19 cellular contexts compared by ENCODE assay signal in genomic region chr17:44349553-44350070, GRCh38. TPM values are rescaled to one million over a fixed set of nuclear protein-coding genes. Genes with fewer than 3 reads are reported as not detected.
"Had no signal": no experiment of that assay in that cellular context is flagged by ENCODE, and none has a peak within 500 bp of the region (broad histone marks: within the 10 kb centered on the region; RNA-seq: fewer than 3 reads in every experiment).

No MANE protein-coding gene starts in this region.

- H3K9me3 Mint-ChIP-seq: activated CD4-positive, alpha-beta memory T cell treated with anti-CD3 and anti-CD28 coated beads, Interleukin-2, amount 10 ng/mL, durations not matched to agents 7 days and 5 days; effector memory CD8-positive, alpha-beta T cell; nephron progenitor cell; stimulated activated naive CD8-positive, alpha-beta T cell treated with anti-CD3 and anti-CD28 coated beads, Interleukin-15, Interleukin-2, amounts not matched to agents 100 ng/mL and 50 ng/mL, for 24 hours; WTC11 had no signal

- H3K27ac ChIP-seq: foreskin keratinocyte, lower lobe of right lung, prostate gland, right atrium auricular region, suprapubic skin had no signal

- H3K27ac Mint-ChIP-seq: activated CD4-positive, alpha-beta memory T cell treated with anti-CD3 and anti-CD28 coated beads, Interleukin-2, amount 10 ng/mL, durations not matched to agents 7 days and 5 days; activated CD8-positive, alpha-beta memory T cell treated with anti-CD3 and anti-CD28 coated beads, Interleukin-2, amount 10 ng/mL, durations not matched to agents 7 days and 5 days; activated naive CD8-positive, alpha-beta T cell; nephron progenitor cell; stimulated activated naive CD8-positive, alpha-beta T cell treated with anti-CD3 and anti-CD28 coated beads, Interleukin-15, Interleukin-2, amounts not matched to agents 100 ng/mL and 50 ng/mL, for 24 hours; WTC11 had no signal

- H3K4me3 Mint-ChIP-seq: activated CD4-positive, alpha-beta memory T cell treated with anti-CD3 and anti-CD28 coated beads, Interleukin-2, amount 10 ng/mL, durations not matched to agents 7 days and 5 days; activated CD8-positive, alpha-beta memory T cell treated with anti-CD3 and anti-CD28 coated beads, Interleukin-2, amount 10 ng/mL, durations not matched to agents 7 days and 5 days; activated naive CD8-positive, alpha-beta T cell; effector memory CD8-positive, alpha-beta T cell; nephron progenitor cell; stimulated activated naive CD8-positive, alpha-beta T cell treated with anti-CD3 and anti-CD28 coated beads, Interleukin-15, Interleukin-2, amounts not matched to agents 100 ng/mL and 50 ng/mL, for 24 hours; WTC11 had no signal

- H3K4me3 ChIP-seq: lower lobe of right lung, prostate gland, right atrium auricular region, suprapubic skin had no signal

- H3K27me3 Mint-ChIP-seq: activated naive CD8-positive, alpha-beta T cell; effector memory CD8-positive, alpha-beta T cell; stimulated activated naive CD8-positive, alpha-beta T cell treated with anti-CD3 and anti-CD28 coated beads, Interleukin-15, Interleukin-2, amounts not matched to agents 100 ng/mL and 50 ng/mL, for 24 hours had no signal

- ATAC-seq: activated CD8-positive, alpha-beta memory T cell treated with anti-CD3 and anti-CD28 coated beads, Interleukin-2, amount 10 ng/mL, durations not matched to agents 7 days and 5 days; effector memory CD8-positive, alpha-beta T cell; lower lobe of right lung; WTC11 had no signal

- H3K9me3 ChIP-seq: lower lobe of right lung, prostate gland, right atrium auricular region, suprapubic skin had no signal

- H3K27me3 ChIP-seq: right atrium auricular region, suprapubic skin had no signal

- DNase-seq: activated CD4-positive, alpha-beta memory T cell treated with anti-CD3 and anti-CD28 coated beads, Interleukin-2, amount 10 ng/mL, durations not matched to agents 7 days and 5 days; activated CD4-positive, alpha-beta T cell treated with anti-CD3 and anti-CD28 coated beads for 4 hours; activated CD8-positive, alpha-beta memory T cell treated with anti-CD3 and anti-CD28 coated beads, Interleukin-2, amount 10 ng/mL, durations not matched to agents 7 days and 5 days; effector memory CD8-positive, alpha-beta T cell; glutamatergic neuron; hypothalamus; islet precursor cell; lower lobe of right lung; nephron progenitor cell; stimulated activated CD4-positive, alpha-beta T cell treated with anti-CD3 and anti-CD28 coated beads, Interleukin-2, amount 100 ng/mL, for 24 hours; trophoblast cell had no signal

- H3K4me1 ChIP-seq: prostate gland had no signal

RNA-seq across cellular contexts. Expression of gene RUNDC3A, which starts 41.2 kb away (rescaled TPM):
- total RNA-seq: fibroblast of lung had no signal
- polyA plus RNA-seq: fibroblast of lung had no signal
